Comparison of ENCODE assay signal across 1 cellular context in genomic region chr17:15660077-15660476, GRCh38.
TF ChIP-seq lines count a peak whose summit lies in the region.

No MANE protein-coding gene starts in this region.

TF ChIP-seq in GM23338, 12 proteins besides CTCF, POLR2A, EP300 and RAD21:
- TF ChIP-seq ZNF114 (CRISPR knock-in tag; IDR thresholded peaks at IDR 0.05) = no peak
- TF ChIP-seq POLR2AphosphoS5 (IDR thresholded peaks at IDR 0.05; ENCODE audit: low read depth) = no peak
- no peak for TF ChIP-seq JUNB (IDR thresholded peaks at IDR 0.05; ENCODE audit: unreplicated experiment)
- no peak for TF ChIP-seq EZH2phosphoT487 (IDR thresholded peaks at IDR 0.05; ENCODE audit: unreplicated experiment)
- no peak for TF ChIP-seq NANOG (IDR thresholded peaks at IDR 0.05; ENCODE audit: borderline replicate concordance)
- TF ChIP-seq STAT1 (IDR thresholded peaks at IDR 0.05; ENCODE audit: unreplicated experiment) = no peak
- TF ChIP-seq CREB1 (CRISPR knock-in tag; IDR thresholded peaks at IDR 0.05; ENCODE audit: low read depth) = no peak
- TF ChIP-seq ZNF331 (CRISPR knock-in tag; IDR thresholded peaks at IDR 0.05; ENCODE audit: low read depth) = no peak
- TF ChIP-seq EZH2 (IDR thresholded peaks at IDR 0.05; ENCODE audit: low read depth, unreplicated experiment) = no peak
- TF ChIP-seq ZNF462 (CRISPR knock-in tag; IDR thresholded peaks at IDR 0.05) = no peak
- no peak for TF ChIP-seq ETS1 (IDR thresholded peaks at IDR 0.05)
- TF ChIP-seq REST (IDR thresholded peaks at IDR 0.05; ENCODE audit: unreplicated experiment) = no peak
